Comparison of ENCODE assay signal across 6 cellular contexts in the genomic region with DNA sequence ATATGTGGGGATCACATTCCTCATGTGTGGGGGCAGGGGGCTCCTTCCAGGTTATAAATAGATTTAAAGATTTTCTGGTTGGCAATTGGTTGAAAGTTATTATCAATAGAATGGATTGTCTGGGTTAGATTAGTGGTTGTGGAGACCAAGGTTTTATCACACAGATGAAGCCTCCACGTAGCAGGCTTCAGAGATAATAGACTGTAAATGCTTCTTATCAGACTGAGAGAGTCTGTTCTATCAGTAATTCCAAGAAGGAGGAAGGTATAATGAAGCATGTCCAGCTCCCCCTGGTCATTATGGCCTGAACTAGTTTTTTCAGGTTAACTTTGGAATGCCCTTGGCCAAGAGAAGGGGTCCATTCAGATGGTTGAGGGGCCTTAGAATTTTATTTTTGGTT.
"Had no signal": no experiment of that assay in that cellular context is flagged by ENCODE, and none has a peak within 500 bp of the region (broad histone marks: within the 10 kb centered on the region; RNA-seq: fewer than 3 reads in every experiment).

No MANE protein-coding gene starts in this region.

- DNase-seq: IMR-90, KBM-7, KG1 had no signal

- H3K27ac ChIP-seq: HL-60 had no signal

- ATAC-seq: HepG2, K562 had no signal

- H3K4me3 ChIP-seq: K562 had no signal
